In the genomic region with DNA sequence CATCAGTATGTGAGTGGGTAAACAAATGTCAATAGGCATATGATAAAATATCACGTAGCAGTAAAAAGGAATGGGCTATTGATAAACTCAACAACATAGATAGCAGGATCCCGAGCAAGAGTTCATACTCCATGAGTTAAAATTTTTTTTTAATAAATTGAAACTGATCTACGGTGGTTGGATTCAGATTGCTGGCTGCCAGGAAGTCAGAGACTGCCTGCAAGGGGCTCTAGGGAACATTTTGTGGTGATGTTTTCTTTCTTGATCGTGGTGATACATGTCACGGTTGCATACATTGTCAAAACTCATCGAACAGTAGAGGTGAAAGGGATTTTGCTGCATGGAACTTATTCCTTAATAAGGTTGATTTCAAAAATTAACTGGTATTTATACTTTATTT, we compare ENCODE assay signal across 28 cellular contexts.
DNase-seq lines count a peak whose midpoint lies in the region; ATAC-seq and TF ChIP-seq lines count a peak whose summit lies in the region.
"Had no signal": no experiment of that assay in that cellular context is flagged by ENCODE, and none has a peak within 500 bp of the region (broad histone marks: within the 10 kb centered on the region; RNA-seq: fewer than 3 reads in every experiment).

No MANE protein-coding gene starts in this region.

- POLR2A ChIA-PET in SK-N-SH (lab: Yijun Ruan, JAX) = no interaction called here

- H3K27me3 Mint-ChIP-seq in nephron (ENCODE audit: low read depth) = no peaks in the 10 kb centered on the region
- H3K27me3 Mint-ChIP-seq: activated CD8-positive, alpha-beta T cell treated with anti-CD3 and anti-CD28 coated beads for 36 hours had no signal

- CTCF ChIA-PET in SK-N-SH (lab: Yijun Ruan, JAX) = interaction anchor here (4.3 kb wide), 1 partner anchor 14 kb away, joined by 54 read pairs; no protein-coding TSS in a partner anchor

- no peaks in the 10 kb centered on the region for H3K9me2 ChIP-seq in SK-N-SH

- peaks cover 15% of the 10 kb centered on the region for H3K79me2 ChIP-seq in SK-N-SH (ENCODE audit: insufficient read depth)

- H3K4me2 ChIP-seq in SK-N-SH = no peak overlapping the region

- 70% methylated on average over 6 of the region's 6 CpGs for WGBS in SK-N-SH (ENCODE audit: low lambda C conversion rate)
- WGBS in body of pancreas, 2 donors = 29 to 41% methylated on average over 6 of the region's 6 CpGs

- H3K4me3 ChIP-seq in SK-N-SH (ENCODE audit: low read depth in 2 of 2, low read length in 1 of 2) = no peak overlapping the region
- no peak overlapping the region for H3K4me3 ChIP-seq in body of pancreas
- no peak overlapping the region for H3K4me3 ChIP-seq in vagina
- H3K4me3 ChIP-seq: SJCRH30 had no signal

- H3K4me1 ChIP-seq in SK-N-SH (ENCODE audit: control insufficient read depth in 1 of 2, insufficient read depth in 2 of 2, low read depth in 1 of 2, low read length in 1 of 2) (peaks cover 0 to 44% of the 10 kb centered on the region in 2 experiments; a peak in 3 of 4 replicates), body of pancreas (peaks cover 83% of the 10 kb centered on the region), vagina (peaks cover 70% of the 10 kb centered on the region)

- H3K4me1 Mint-ChIP-seq in nephron = peaks cover 21% of the 10 kb centered on the region

- H4K20me1 ChIP-seq in SK-N-SH (ENCODE audit: insufficient read depth) = no peaks in the 10 kb centered on the region

- intact Hi-C loops in body of pancreas (cut with DNase I) = no loop called here
- intact Hi-C loops in vagina (cut with DNase I) = no loop called here

- no peak for ATAC-seq in SK-N-SH treated with all-trans-retinoic acid at 6 μM for 48 hours
- no peak for ATAC-seq in body of pancreas
- no peak for ATAC-seq in GM21723 (IDR thresholded peaks at IDR 0.05; ENCODE audit: unreplicated experiment)
- ATAC-seq: activated CD8-positive, alpha-beta T cell treated with anti-CD3 and anti-CD28 coated beads for 36 hours; activated T-cell treated with anti-CD3 and anti-CD28 coated beads, Interleukin-2, amount 50 U/mL, for 4 hours; CD8-positive, alpha-beta T cell; HCT116; sciatic nerve had no signal

- H3K9ac ChIP-seq in SK-N-SH = no peak overlapping the region

- no peak for TF ChIP-seq RAD21 in SK-N-SH (IDR thresholded peaks at IDR 0.05; ENCODE audit: low read length)

- TF ChIP-seq CTCF in SK-N-SH (IDR thresholded peaks at IDR 0.05) = no peak
- no peak for TF ChIP-seq CTCF in body of pancreas (IDR thresholded peaks at IDR 0.05)
- no peak for TF ChIP-seq CTCF in nephron (IDR thresholded peaks at IDR 0.05; ENCODE audit: unreplicated experiment in 3 of 3)
- TF ChIP-seq CTCF in vagina (IDR thresholded peaks at IDR 0.05) = no peak

- peak overlapping the region; percentile 41; the same call in 1 of the 2 replicates for H2AFZ ChIP-seq in SK-N-SH (ENCODE audit: low read depth)

- no peaks in the 10 kb centered on the region for H3K36me3 ChIP-seq in SK-N-SH (replicated peaks in 1 of 2; ENCODE audit: control insufficient read depth in 1 of 2, insufficient read depth in 2 of 2, low read length in 1 of 2)
- no peaks in the 10 kb centered on the region for H3K36me3 ChIP-seq in body of pancreas (replicated peaks in 1 of 2; ENCODE audit: insufficient read depth in 1 of 2, low read depth in 2 of 2)
- H3K36me3 ChIP-seq in vagina = no peaks in the 10 kb centered on the region
- H3K36me3 ChIP-seq: SJCRH30, WERI-Rb-1 had no signal

- TF ChIP-seq EP300 in SK-N-SH (IDR thresholded peaks at IDR 0.05; ENCODE audit: borderline replicate concordance in 1 of 2, low read depth in 1 of 2, low read length in 1 of 2) = no peak

- no peak for DNase-seq in SK-N-SH
- no peak for DNase-seq in body of pancreas
- no peak for DNase-seq in vagina (ENCODE audit: extremely low spot score in 2 of 2)
- DNase-seq in NCI-H1048 (lab: John Stamatoyannopoulos, UW) = no peak
- no peak for DNase-seq in HUDEP-2 (lab: John Stamatoyannopoulos, UW; ENCODE audit: unreplicated experiment in 76 of 76)
- DNase-seq: activated CD8-positive, alpha-beta T cell treated with anti-CD3 and anti-CD28 coated beads for 36 hours; activated naive CD4-positive, alpha-beta T cell treated with anti-CD3 and anti-CD28 coated beads for 36 hours; activated T-cell treated with anti-CD3 and anti-CD28 coated beads, Interleukin-2, amount 50 U/mL, for 4 hours; anterior cingulate cortex; CD8-positive, alpha-beta T cell; cerebellar nuclear complex; effector memory CD4-positive, alpha-beta T cell; immature natural killer cell; IMR-90; MV-4-11; NCI-H2029 treated with DMSO at 0.1 percent for 48 hours; NCI-H510A treated with DMSO at 0.1 percent for 48 hours; occipital lobe; SJCRH30; stimulated activated CD4-positive, alpha-beta T cell treated with anti-CD3 and anti-CD28 coated beads, Interleukin-1b, Interleukin-23, amount 100 ng/mL, for 48 hours; stimulated activated naive CD4-positive, alpha-beta T cell; T-helper 2 cell; WERI-Rb-1 had no signal

- H3K9me3 Mint-ChIP-seq in nephron = no peaks in the 10 kb centered on the region
- H3K9me3 Mint-ChIP-seq: activated CD8-positive, alpha-beta T cell treated with anti-CD3 and anti-CD28 coated beads for 36 hours; activated naive CD4-positive, alpha-beta T cell treated with anti-CD3 and anti-CD28 coated beads for 36 hours; activated T-cell treated with anti-CD3 and anti-CD28 coated beads, Interleukin-2, amount 50 U/mL, for 4 hours; CD8-positive, alpha-beta T cell; immature natural killer cell had no signal

- H3K9me3 ChIP-seq in SK-N-SH = no peaks in the 10 kb centered on the region
- no peaks in the 10 kb centered on the region for H3K9me3 ChIP-seq in body of pancreas
- no peaks in the 10 kb centered on the region for H3K9me3 ChIP-seq in vagina
- H3K9me3 ChIP-seq: SJCRH30 had no signal

- H3K27ac Mint-ChIP-seq in nephron = peak overlapping the region in 1 of 3 experiments; percentile 43
- H3K27ac Mint-ChIP-seq: activated CD8-positive, alpha-beta T cell treated with anti-CD3 and anti-CD28 coated beads for 36 hours; activated naive CD4-positive, alpha-beta T cell treated with anti-CD3 and anti-CD28 coated beads for 36 hours; CD8-positive, alpha-beta T cell had no signal

- H3K4me3 Mint-ChIP-seq in nephron = peak overlapping the region in 2 of 3 experiments; percentile 37 to 64
- H3K4me3 Mint-ChIP-seq: activated CD8-positive, alpha-beta T cell treated with anti-CD3 and anti-CD28 coated beads for 36 hours; activated naive CD4-positive, alpha-beta T cell treated with anti-CD3 and anti-CD28 coated beads for 36 hours; activated T-cell treated with anti-CD3 and anti-CD28 coated beads, Interleukin-2, amount 50 U/mL, for 4 hours; CD8-positive, alpha-beta T cell; immature natural killer cell had no signal

- TF ChIP-seq POLR2A in body of pancreas (IDR thresholded peaks at IDR 0.05) (no peak), vagina (IDR thresholded peaks at IDR 0.05) (no peak)

- H3K36me3 Mint-ChIP-seq in nephron (ENCODE audit: low read depth) = no peaks in the 10 kb centered on the region
- H3K36me3 Mint-ChIP-seq: CD8-positive, alpha-beta T cell; immature natural killer cell had no signal

- H3K27ac ChIP-seq in SK-N-SH (ENCODE audit: low read depth in 2 of 2, low read length in 1 of 2) = peak overlapping the region in 1 of 2 experiments; percentile 75; a peak in 2 of 4 replicates
- peak overlapping the region; percentile 55 to 100 (median 98) for H3K27ac ChIP-seq in body of pancreas
- H3K27ac ChIP-seq in vagina = peak overlapping the region; percentile 65
- H3K27ac ChIP-seq: SJCRH30, WERI-Rb-1 had no signal

- peaks cover 17% of the 10 kb centered on the region for H3F3A ChIP-seq in SK-N-SH (replicated peaks; ENCODE audit: insufficient read depth)

- H3K27me3 ChIP-seq in SK-N-SH (ENCODE audit: insufficient read depth) (no peaks in the 10 kb centered on the region), body of pancreas (no peaks in the 10 kb centered on the region), vagina (no peaks in the 10 kb centered on the region)
- H3K27me3 ChIP-seq: SJCRH30 had no signal

TF ChIP-seq in SK-N-SH, 30 proteins besides CTCF, POLR2A, EP300 and RAD21 (continues in another document):
- TF ChIP-seq TEAD4 (IDR thresholded peaks at IDR 0.05; ENCODE audit: borderline replicate concordance, insufficient read depth) = no peak
- TF ChIP-seq FOXJ3 (CRISPR knock-in tag; IDR thresholded peaks at IDR 0.05) = no peak
- no peak for TF ChIP-seq RFX5 (IDR thresholded peaks at IDR 0.05; ENCODE audit: low read length)
- TF ChIP-seq, protein P1, sequence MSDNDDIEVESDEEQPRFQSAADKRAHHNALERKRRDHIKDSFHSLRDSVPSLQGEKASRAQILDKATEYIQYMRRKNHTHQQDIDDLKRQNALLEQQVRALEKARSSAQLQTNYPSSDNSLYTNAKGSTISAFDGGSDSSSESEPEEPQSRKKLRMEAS (IDR thresholded peaks at IDR 0.05; ENCODE audit: low read depth) = no peak
- no peak for TF ChIP-seq JUND (IDR thresholded peaks at IDR 0.05)

TF ChIP-seq in SK-N-SH treated with all-trans-retinoic acid at 6 μM for 48 hours, 23 proteins besides CTCF, POLR2A, EP300 and RAD21 (continues in another document):
- TF ChIP-seq, protein P2, sequence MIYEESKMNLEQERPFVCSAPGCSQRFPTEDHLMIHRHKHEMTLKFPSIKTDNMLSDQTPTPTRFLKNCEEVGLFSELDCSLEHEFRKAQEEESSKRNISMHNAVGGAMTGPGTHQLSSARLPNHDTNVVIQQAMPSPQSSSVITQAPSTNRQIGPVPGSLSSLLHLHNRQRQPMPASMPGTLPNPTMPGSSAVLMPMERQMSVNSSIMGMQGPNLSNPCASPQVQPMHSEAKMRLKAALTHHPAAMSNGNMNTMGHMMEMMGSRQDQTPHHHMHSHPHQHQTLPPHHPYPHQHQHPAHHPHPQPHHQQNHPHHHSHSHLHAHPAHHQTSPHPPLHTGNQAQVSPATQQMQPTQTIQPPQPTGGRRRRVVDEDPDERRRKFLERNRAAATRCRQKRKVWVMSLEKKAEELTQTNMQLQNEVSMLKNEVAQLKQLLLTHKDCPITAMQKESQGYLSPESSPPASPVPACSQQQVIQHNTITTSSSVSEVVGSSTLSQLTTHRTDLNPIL (CRISPR knock-in tag; IDR thresholded peaks at IDR 0.05; ENCODE audit: low read depth) = no peak
- TF ChIP-seq TCF4 (CRISPR knock-in tag; IDR thresholded peaks at IDR 0.05; ENCODE audit: borderline replicate concordance) = no peak
- no peak for TF ChIP-seq RARB (CRISPR knock-in tag; IDR thresholded peaks at IDR 0.05)
- no peak for TF ChIP-seq ZFP30 (CRISPR knock-in tag; IDR thresholded peaks at IDR 0.05)
- TF ChIP-seq ARNTL (CRISPR knock-in tag; IDR thresholded peaks at IDR 0.05; ENCODE audit: borderline replicate concordance, low read depth) = no peak
- TF ChIP-seq ZC3H10 (CRISPR knock-in tag; IDR thresholded peaks at IDR 0.05) = no peak
